ENCODE assay signal across 26 cellular contexts in genomic region chr14:99043258-99043615, GRCh38.
"Had no signal": no experiment of that assay in that cellular context is flagged by ENCODE, and none has a peak within 500 bp of the region (broad histone marks: within the 10 kb centered on the region; RNA-seq: fewer than 3 reads in every experiment).

No MANE protein-coding gene starts in this region.

- H3K4me3 ChIP-seq: heart left ventricle, left lung, lower lobe of right lung, neural progenitor cell, ovary, right atrium auricular region, right lobe of liver, smooth muscle cell, suprapubic skin, thoracic aorta, tibial artery, uterus had no signal

- H3K36me3 ChIP-seq: heart left ventricle, left lung, lower lobe of right lung, neural progenitor cell, ovary, right atrium auricular region, right lobe of liver, suprapubic skin, thoracic aorta, tibial artery, uterus had no signal

- H3K9ac ChIP-seq: neural progenitor cell had no signal

- H3K4me2 ChIP-seq: neural progenitor cell, smooth muscle cell had no signal

- H2AFZ ChIP-seq: neural progenitor cell had no signal

- H3K27ac ChIP-seq: heart left ventricle, left lung, lower lobe of right lung, neural progenitor cell, ovary, right atrium auricular region, right lobe of liver, suprapubic skin, thoracic aorta, tibial artery, uterus had no signal

- DNase-seq: heart left ventricle; hypothalamus; kidney glomerular epithelial cell; left cardiac atrium; lower lobe of right lung; mammary epithelial cell; mesenchymal stem cell; naive B cell; natural killer cell; nephron progenitor cell; ovary; stimulated activated CD4-positive, alpha-beta T cell treated with anti-CD3 and anti-CD28 coated beads, Interleukin-1b, Interleukin-23, amount 100 ng/mL, for 48 hours; stimulated activated CD4-positive, alpha-beta T cell treated with anti-CD3 and anti-CD28 coated beads, Interleukin-2, amount 100 ng/mL, for 48 hours; stimulated activated CD4-positive, alpha-beta T cell treated with anti-CD3 and anti-CD28 coated beads, Interleukin-4, amount 100 ng/mL, for 4 hours; stimulated activated CD8-positive, alpha-beta memory T cell treated with anti-CD3 and anti-CD28 coated beads, Interleukin-4, amount 100 ng/mL, for 48 hours; stimulated activated naive B cell treated with anti-CD40 and anti-IgM and Interleukin-4, amounts not matched to agents 10 μg/mL and 1 μg/mL and 100 μg/mL, for 72 hours; stimulated activated naive CD8-positive, alpha-beta T cell treated with anti-CD3 and anti-CD28 coated beads, Interleukin-15, Interleukin-2, amounts not matched to agents 100 U/mL and 50 U/mL, for 24 hours; tibial artery; uterus had no signal

- H3K9me3 ChIP-seq: left lung, lower lobe of right lung, ovary, right atrium auricular region, right lobe of liver, suprapubic skin, thoracic aorta, tibial artery, uterus had no signal

- H3K27me3 ChIP-seq: heart left ventricle, left lung, ovary, right atrium auricular region, right lobe of liver, suprapubic skin, tibial artery, uterus had no signal

- H3K4me1 ChIP-seq: heart left ventricle, lower lobe of right lung, right atrium auricular region, right lobe of liver, uterus had no signal
